In genomic region chr20:32158943-32159660, GRCh38 we compare ENCODE assay signal across 1 cellular context.
TF ChIP-seq lines count a peak whose summit lies in the region.

No MANE protein-coding gene starts in this region.

TF ChIP-seq in HepG2, 621 proteins besides CTCF, POLR2A, EP300 and RAD21:
- peak; percentile 58; the same call in 1 of the 2 replicates for TF ChIP-seq ZNF768 (CRISPR knock-in tag; IDR thresholded peaks at IDR 0.05)
- no peak for TF ChIP-seq ZNF331 (CRISPR knock-in tag; IDR thresholded peaks at IDR 0.05)
- no peak for TF ChIP-seq RXRA (CRISPR knock-in tag; IDR thresholded peaks at IDR 0.05)
- TF ChIP-seq SRSF4 (IDR thresholded peaks at IDR 0.05; ENCODE audit: low read depth, low read length, poor library complexity, severe bottlenecking): no peak
- TF ChIP-seq ZMYM3 (CRISPR knock-in tag; IDR thresholded peaks at IDR 0.05): 0 out of 2 replicates have a peak, but pooled peaks have one; percentile 8
- no peak for TF ChIP-seq HOXA5 (CRISPR knock-in tag; IDR thresholded peaks at IDR 0.05)
- no peak for TF ChIP-seq KLF15 (CRISPR knock-in tag; IDR thresholded peaks at IDR 0.05; ENCODE audit: borderline replicate concordance)
- TF ChIP-seq RBM22 (optimal IDR thresholded peaks at IDR 0.05; ENCODE audit: low read length): peak; percentile 55
- TF ChIP-seq ZNF460 (CRISPR knock-in tag; IDR thresholded peaks at IDR 0.05; ENCODE audit: borderline replicate concordance): no peak
- TF ChIP-seq ZNF619 (CRISPR knock-in tag; IDR thresholded peaks at IDR 0.05): no peak
- no peak for TF ChIP-seq ZNF616 (CRISPR knock-in tag; IDR thresholded peaks at IDR 0.05; ENCODE audit: low read depth)
- no peak for TF ChIP-seq DNMT1 (CRISPR knock-in tag; IDR thresholded peaks at IDR 0.05)
- no peak for TF ChIP-seq SP140L (CRISPR knock-in tag; IDR thresholded peaks at IDR 0.05; ENCODE audit: borderline replicate concordance)
- no peak for TF ChIP-seq ZNF143 (CRISPR knock-in tag; IDR thresholded peaks at IDR 0.05)
